Comparison of ENCODE assay signal across 27 cellular contexts in the genomic region with DNA sequence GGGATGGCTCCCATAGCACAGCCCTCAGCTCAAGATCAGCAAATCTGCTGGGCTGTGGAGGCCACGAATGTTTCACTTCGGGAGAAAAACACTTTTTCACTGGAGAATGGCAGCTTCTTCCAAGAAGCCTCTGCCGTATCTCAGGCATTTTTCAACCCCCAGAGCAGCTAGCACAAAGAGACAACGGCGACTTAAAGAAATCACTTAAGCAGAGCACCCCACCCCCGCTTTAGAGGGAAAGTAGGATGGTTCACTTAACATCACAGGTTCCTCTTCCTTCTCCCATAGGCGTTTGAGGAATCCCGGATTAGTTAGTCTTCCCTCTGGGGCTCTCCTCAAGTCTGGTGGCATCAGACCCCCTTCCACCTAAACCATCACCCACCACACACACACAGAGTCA.
"Had no signal": no experiment of that assay in that cellular context is flagged by ENCODE, and none has a peak within 500 bp of the region (broad histone marks: within the 10 kb centered on the region; RNA-seq: fewer than 3 reads in every experiment).

No MANE protein-coding gene starts in this region.

- H3K4me3 Mint-ChIP-seq: activated naive CD8-positive, alpha-beta T cell treated with anti-CD3 and anti-CD28 coated beads, Interleukin-2, amount 50 U/mL, for 24 hours; activated T-cell treated with anti-CD3 and anti-CD28 coated beads, Interleukin-2, amount 50 U/mL, for 4 hours; brain; T-cell had no signal

- H3K4me2 ChIP-seq: KMS-11 had no signal

- H3K9me3 Mint-ChIP-seq: activated naive CD4-positive, alpha-beta T cell treated with anti-CD3 and anti-CD28 coated beads, Interleukin-2, amount 50 U/mL, for 72 hours; activated naive CD8-positive, alpha-beta T cell treated with anti-CD3 and anti-CD28 coated beads, Interleukin-2, amount 50 U/mL, for 24 hours; activated T-cell treated with anti-CD3 and anti-CD28 coated beads, Interleukin-2, amount 50 U/mL, for 4 hours; brain; T-cell had no signal

- H3K4me1 ChIP-seq: ascending aorta had no signal

- ATAC-seq: activated naive CD4-positive, alpha-beta T cell treated with anti-CD3 and anti-CD28 coated beads, Interleukin-2, amount 50 U/mL, for 72 hours; activated naive CD8-positive, alpha-beta T cell treated with anti-CD3 and anti-CD28 coated beads, Interleukin-2, amount 50 U/mL, for 24 hours; activated T-cell treated with anti-CD3 and anti-CD28 coated beads, Interleukin-2, amount 50 U/mL, for 4 hours; Panc1; Right ventricle myocardium inferior; T-cell had no signal

- DNase-seq: activated CD4-positive, alpha-beta T cell treated with anti-CD3 and anti-CD28 coated beads for 4 hours; activated CD4-positive, alpha-beta T cell treated with anti-CD3 and anti-CD28 coated beads, Interleukin-2, amount 50 U/mL, for 4 hours; activated CD8-positive, alpha-beta memory T cell treated with anti-CD3 and anti-CD28 coated beads for 24 hours; activated effector memory CD4-positive, alpha-beta T cell treated with anti-CD3 and anti-CD28 coated beads, Interleukin-2, amount 50 U/mL, for 16 hours; activated naive CD4-positive, alpha-beta T cell treated with Interleukin-2 at 50 U/mL for 16 hours; activated naive CD8-positive, alpha-beta T cell treated with anti-CD3 and anti-CD28 coated beads, Interleukin-2, amount 50 U/mL, for 24 hours; activated T-cell treated with anti-CD3 and anti-CD28 coated beads, Interleukin-2, amount 50 U/mL, for 4 hours; amniotic stem cell; NCI-H1092 treated with DMSO at 0.1 percent for 48 hours; NCI-H1417 treated with DMSO at 0.1 percent for 48 hours; NCI-H1694 treated with DMSO at 0.1 percent for 48 hours; NCI-H2029 treated with DMSO at 0.1 percent for 48 hours; NCI-H345; NCI-H510A; NCI-H69; NK-92 treated with Interleukin-12 subunit alpha and Interleukin-12 subunit beta, amount 100 ng/mL, for 24 hours; OCI-M1; RPMI8226; T-cell had no signal

- H3K27ac Mint-ChIP-seq: activated naive CD8-positive, alpha-beta T cell treated with anti-CD3 and anti-CD28 coated beads, Interleukin-2, amount 50 U/mL, for 24 hours had no signal

- H3K4me3 ChIP-seq: ascending aorta, SK-N-MC had no signal

- H3K27me3 Mint-ChIP-seq: activated naive CD8-positive, alpha-beta T cell treated with anti-CD3 and anti-CD28 coated beads, Interleukin-2, amount 50 U/mL, for 24 hours; T-cell had no signal

- H3K27ac ChIP-seq: ascending aorta, KMS-11, SK-N-MC, VCaP had no signal

- H3K27me3 ChIP-seq: ascending aorta had no signal

- H3K9me3 ChIP-seq: ascending aorta had no signal

- H3K9ac ChIP-seq: KMS-11 had no signal
